In genomic region chr10:95229724-95230627, GRCh38 we compare ENCODE assay signal across 1 cellular context.
TF ChIP-seq lines count a peak whose summit lies in the region.

No MANE protein-coding gene starts in this region.

TF ChIP-seq in SK-N-SH, 30 proteins besides CTCF, POLR2A, EP300 and RAD21 (continued from another document):
- TF ChIP-seq PBX3 (IDR thresholded peaks at IDR 0.05) (peak; percentile 65), ZBTB33 (IDR thresholded peaks at IDR 0.05; ENCODE audit: borderline replicate concordance, low read depth) (peak; percentile 82), MAX (IDR thresholded peaks at IDR 0.05; ENCODE audit: low read depth) (0 out of 2 replicates have a peak, but pooled peaks have one; percentile 34)
